36 cellular contexts compared by ENCODE assay signal in genomic region chr21:35843911-35844667, GRCh38.
DNase-seq lines count a peak whose midpoint lies in the region; ATAC-seq and TF ChIP-seq lines count a peak whose summit lies in the region.
"Had no signal": no experiment of that assay in that cellular context is flagged by ENCODE, and none has a peak within 500 bp of the region (broad histone marks: within the 10 kb centered on the region; RNA-seq: fewer than 3 reads in every experiment).

No MANE protein-coding gene starts in this region.

- H3K4me3 ChIP-seq in AG10803 (ENCODE audit: low read length) (no peak overlapping the region), adipocyte (ENCODE audit: low read length) (no peak overlapping the region), left ventricle myocardium inferior (no peak overlapping the region)
- H3K4me3 ChIP-seq: cardiac muscle cell, coronary artery, heart left ventricle, pancreas, spleen, thoracic aorta had no signal

- no peaks in the 10 kb centered on the region for H3K36me3 ChIP-seq in adipocyte (ENCODE audit: control insufficient read depth, insufficient read depth, low read length, severe bottlenecking)
- no peaks in the 10 kb centered on the region for H3K36me3 ChIP-seq in left ventricle myocardium inferior
- H3K36me3 ChIP-seq: BE2C, cardiac muscle cell, heart left ventricle, pancreas, spleen, thoracic aorta had no signal

- no peaks in the 10 kb centered on the region for H3K9me3 ChIP-seq in adipocyte (ENCODE audit: control insufficient read depth, low read length)
- H3K9me3 ChIP-seq in left ventricle myocardium inferior (replicated peaks), result no peaks in the 10 kb centered on the region
- H3K9me3 ChIP-seq: BE2C, heart left ventricle, pancreas, spleen, thoracic aorta had no signal

- intact Hi-C loops in left ventricle myocardium inferior (cut with micrococcal nuclease), result no loop called here
- intact Hi-C loops in sciatic nerve (cut with DNase I), result no loop called here

- no peaks in the 10 kb centered on the region for H3K27me3 ChIP-seq in adipocyte (replicated peaks; ENCODE audit: control insufficient read depth, insufficient read depth, low read length)
- H3K27me3 ChIP-seq in left ventricle myocardium inferior (ENCODE audit: low read depth), result peaks cover 5% of the 10 kb centered on the region
- H3K27me3 ChIP-seq: BE2C, heart left ventricle, pancreas had no signal

- peak overlapping the region; percentile 43 for H3K9ac ChIP-seq in adipocyte (ENCODE audit: low read length)
- H3K9ac ChIP-seq: KMS-11 had no signal

- H3K4me1 ChIP-seq in adipocyte (ENCODE audit: control insufficient read depth, insufficient read depth, low read length), result peaks cover 20% of the 10 kb centered on the region
- H3K4me1 ChIP-seq in left ventricle myocardium inferior, result peaks cover 9% of the 10 kb centered on the region
- H3K4me1 ChIP-seq: BE2C, spleen had no signal

- DNase-seq in AG10803 (ENCODE audit: low read depth) (peak; percentile 69), adipocyte (ENCODE audit: low read depth) (no peak), left ventricle myocardium inferior (no peak), sciatic nerve (ENCODE audit: low spot score) (no peak), NCI-H524 (lab: John Stamatoyannopoulos, UW) (no peak)
- DNase-seq in activated effector memory CD4-positive, alpha-beta T cell treated with anti-CD3 and anti-CD28 coated beads, Interleukin-2, amount 50 U/mL, for 16 hours, result no peak
- DNase-seq: activated CD4-positive, alpha-beta memory T cell treated with anti-CD3 and anti-CD28 coated beads, Interleukin-2, amount 10 ng/mL, durations not matched to agents 7 days and 5 days; activated CD4-positive, CD25-positive, alpha-beta regulatory T cell treated with anti-CD3 and anti-CD28 coated beads, Interleukin-2, amount 50 U/mL, for 72 hours; activated CD8-positive, alpha-beta memory T cell treated with anti-CD3 and anti-CD28 coated beads, Interleukin-2, amount 50 U/mL, for 4 hours; activated naive CD4-positive, alpha-beta T cell treated with anti-CD3 and anti-CD28 coated beads, Interleukin-2, amount 10 ng/mL, durations not matched to agents 7 days and 5 days; amniotic stem cell; BE2C; CD8-positive, alpha-beta T cell; DMS 273 treated with DMSO at 0.1 percent for 48 hours; effector CD8-positive, alpha-beta T cell; EL; heart left ventricle; MM.1S; NCI-H1436; NCI-H2081 treated with DMSO at 0.1 percent for 48 hours; NCI-H2227 treated with DMSO at 0.1 percent for 48 hours; NCI-H69; pancreas; retina; SHP77; spleen; stimulated activated CD4-positive, alpha-beta T cell treated with anti-CD3 and anti-CD28 coated beads, Interleukin-2, amount 100 ng/mL, for 24 hours; stimulated activated naive CD8-positive, alpha-beta T cell treated with anti-CD3 and anti-CD28 coated beads, Interleukin-15, Interleukin-2, amounts not matched to agents 100 U/mL and 50 U/mL, for 24 hours had no signal

- ATAC-seq in sciatic nerve (peak; percentile 80), HG03521 (IDR thresholded peaks at IDR 0.05; ENCODE audit: unreplicated experiment) (no peak), HG02763 (IDR thresholded peaks at IDR 0.05; ENCODE audit: unreplicated experiment) (no peak)
- ATAC-seq: CD8-positive, alpha-beta T cell; pancreas; stimulated activated naive CD8-positive, alpha-beta T cell treated with anti-CD3 and anti-CD28 coated beads, Interleukin-15, Interleukin-2, amounts not matched to agents 100 U/mL and 50 U/mL, for 24 hours had no signal

- H3K27ac ChIP-seq in left ventricle myocardium inferior (replicated peaks), result peak overlapping the region; percentile 51
- H3K27ac ChIP-seq: cardiac muscle cell, epithelial cell of prostate, HL-60, KMS-11, spleen, thoracic aorta had no signal

- TF ChIP-seq CTCF in AG10803 (conservative IDR thresholded peaks at IDR 0.05; ENCODE audit: low read length) (no peak), left ventricle myocardium inferior (IDR thresholded peaks at IDR 0.05; ENCODE audit: borderline replicate concordance) (no peak)
